ENCODE assay signal across 1 cellular context in genomic region chr3:122680381-122681293, GRCh38.
A peak's percentile ranks its signal among the peaks of the same experiment; 100 is the strongest.
TF ChIP-seq lines count a peak whose summit lies in the region.

A gene with protein sequence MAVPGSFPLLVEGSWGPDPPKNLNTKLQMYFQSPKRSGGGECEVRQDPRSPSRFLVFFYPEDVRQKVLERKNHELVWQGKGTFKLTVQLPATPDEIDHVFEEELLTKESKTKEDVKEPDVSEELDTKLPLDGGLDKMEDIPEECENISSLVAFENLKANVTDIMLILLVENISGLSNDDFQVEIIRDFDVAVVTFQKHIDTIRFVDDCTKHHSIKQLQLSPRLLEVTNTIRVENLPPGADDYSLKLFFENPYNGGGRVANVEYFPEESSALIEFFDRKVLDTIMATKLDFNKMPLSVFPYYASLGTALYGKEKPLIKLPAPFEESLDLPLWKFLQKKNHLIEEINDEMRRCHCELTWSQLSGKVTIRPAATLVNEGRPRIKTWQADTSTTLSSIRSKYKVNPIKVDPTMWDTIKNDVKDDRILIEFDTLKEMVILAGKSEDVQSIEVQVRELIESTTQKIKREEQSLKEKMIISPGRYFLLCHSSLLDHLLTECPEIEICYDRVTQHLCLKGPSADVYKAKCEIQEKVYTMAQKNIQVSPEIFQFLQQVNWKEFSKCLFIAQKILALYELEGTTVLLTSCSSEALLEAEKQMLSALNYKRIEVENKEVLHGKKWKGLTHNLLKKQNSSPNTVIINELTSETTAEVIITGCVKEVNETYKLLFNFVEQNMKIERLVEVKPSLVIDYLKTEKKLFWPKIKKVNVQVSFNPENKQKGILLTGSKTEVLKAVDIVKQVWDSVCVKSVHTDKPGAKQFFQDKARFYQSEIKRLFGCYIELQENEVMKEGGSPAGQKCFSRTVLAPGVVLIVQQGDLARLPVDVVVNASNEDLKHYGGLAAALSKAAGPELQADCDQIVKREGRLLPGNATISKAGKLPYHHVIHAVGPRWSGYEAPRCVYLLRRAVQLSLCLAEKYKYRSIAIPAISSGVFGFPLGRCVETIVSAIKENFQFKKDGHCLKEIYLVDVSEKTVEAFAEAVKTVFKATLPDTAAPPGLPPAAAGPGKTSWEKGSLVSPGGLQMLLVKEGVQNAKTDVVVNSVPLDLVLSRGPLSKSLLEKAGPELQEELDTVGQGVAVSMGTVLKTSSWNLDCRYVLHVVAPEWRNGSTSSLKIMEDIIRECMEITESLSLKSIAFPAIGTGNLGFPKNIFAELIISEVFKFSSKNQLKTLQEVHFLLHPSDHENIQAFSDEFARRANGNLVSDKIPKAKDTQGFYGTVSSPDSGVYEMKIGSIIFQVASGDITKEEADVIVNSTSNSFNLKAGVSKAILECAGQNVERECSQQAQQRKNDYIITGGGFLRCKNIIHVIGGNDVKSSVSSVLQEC (N-terminal part only) (plus strand): TSS chr3:122680839. CDS start chr3:122680884, 45 bp downstream.

TF ChIP-seq in A549, 52 proteins besides CTCF, POLR2A, EP300 and RAD21 (continued from another document):
- TF ChIP-seq MAX (IDR thresholded peaks at IDR 0.05) = peak; percentile 18; the same call in 1 of the 2 replicates
- TF ChIP-seq PHF8 (IDR thresholded peaks at IDR 0.05; ENCODE audit: borderline replicate concordance, low read depth) = peak; percentile 75; the same call in 1 of the 2 replicates
- TF ChIP-seq, protein P1, sequence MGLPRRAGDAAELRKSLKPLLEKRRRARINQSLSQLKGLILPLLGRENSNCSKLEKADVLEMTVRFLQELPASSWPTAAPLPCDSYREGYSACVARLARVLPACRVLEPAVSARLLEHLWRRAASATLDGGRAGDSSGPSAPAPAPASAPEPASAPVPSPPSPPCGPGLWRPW (IDR thresholded peaks at IDR 0.05) = no peak
- TF ChIP-seq, protein P2, sequence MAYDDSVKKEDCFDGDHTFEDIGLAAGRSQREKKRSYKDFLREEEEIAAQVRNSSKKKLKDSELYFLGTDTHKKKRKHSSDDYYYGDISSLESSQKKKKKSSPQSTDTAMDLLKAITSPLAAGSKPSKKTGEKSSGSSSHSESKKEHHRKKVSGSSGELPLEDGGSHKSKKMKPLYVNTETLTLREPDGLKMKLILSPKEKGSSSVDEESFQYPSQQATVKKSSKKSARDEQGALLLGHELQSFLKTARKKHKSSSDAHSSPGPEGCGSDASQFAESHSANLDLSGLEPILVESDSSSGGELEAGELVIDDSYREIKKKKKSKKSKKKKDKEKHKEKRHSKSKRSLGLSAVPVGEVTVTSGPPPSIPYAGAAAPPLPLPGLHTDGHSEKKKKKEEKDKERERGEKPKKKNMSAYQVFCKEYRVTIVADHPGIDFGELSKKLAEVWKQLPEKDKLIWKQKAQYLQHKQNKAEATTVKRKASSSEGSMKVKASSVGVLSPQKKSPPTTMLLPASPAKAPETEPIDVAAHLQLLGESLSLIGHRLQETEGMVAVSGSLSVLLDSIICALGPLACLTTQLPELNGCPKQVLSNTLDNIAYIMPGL (CRISPR knock-in tag; IDR thresholded peaks at IDR 0.05; ENCODE audit: borderline replicate concordance) = no peak
- no peak for TF ChIP-seq ELK1 (IDR thresholded peaks at IDR 0.05; ENCODE audit: low read depth, low read length)
